ENCODE assay signal across 20 cellular contexts in the genomic region with DNA sequence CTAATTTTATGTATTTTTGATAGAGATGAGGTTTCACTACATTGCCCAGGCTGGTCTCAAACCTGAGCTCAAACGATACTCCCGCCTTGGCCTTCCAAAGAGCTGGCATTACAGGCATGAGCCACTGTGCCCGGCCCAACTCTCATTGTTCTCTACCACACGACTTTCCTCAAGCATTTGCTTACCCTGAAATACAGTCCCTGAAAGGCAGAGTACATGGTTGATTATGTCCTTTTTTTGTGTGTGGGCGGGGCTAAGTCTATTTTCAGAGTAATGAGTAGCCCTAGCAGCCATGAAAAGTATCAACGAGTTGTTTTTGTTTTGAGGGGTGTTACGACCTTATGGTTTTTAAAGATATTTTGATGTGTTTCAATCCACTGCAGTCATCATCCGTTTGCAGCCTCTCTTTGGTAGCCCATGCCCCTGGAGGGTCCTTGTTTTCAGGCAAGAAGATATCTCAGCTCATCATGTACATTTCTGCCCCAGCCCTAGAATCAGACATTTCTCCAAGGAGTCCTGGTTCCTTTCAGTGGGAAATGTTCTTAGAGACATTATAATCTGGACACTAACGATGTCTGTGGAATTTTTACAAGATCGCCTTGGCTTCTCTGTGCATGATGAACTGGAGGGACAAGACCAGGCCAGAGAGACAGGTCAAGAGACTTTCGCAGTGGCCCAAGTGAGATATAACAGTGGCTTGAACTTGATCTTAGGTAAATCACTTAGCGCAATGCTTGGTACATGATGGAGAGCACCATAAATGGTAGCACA. TPM values are rescaled to one million over a fixed set of nuclear protein-coding genes. Genes with fewer than 3 reads are reported as not detected.
DNase-seq lines count a peak whose midpoint lies in the region; ATAC-seq and TF ChIP-seq lines count a peak whose summit lies in the region.
"Had no signal": no experiment of that assay in that cellular context is flagged by ENCODE, and none has a peak within 500 bp of the region (broad histone marks: within the 10 kb centered on the region; RNA-seq: fewer than 3 reads in every experiment).

No MANE protein-coding gene starts in this region.

- POLR2A ChIA-PET in OCI-LY7 (lab: Charles Lee) = interaction anchor here (0.9 to 1.4 kb wide), 4 partner anchors 11 to 26 kb away, joined by 3 to 6 read pairs (median 4); no protein-coding TSS in a partner anchor
- POLR2A ChIA-PET in CD8-positive, alpha-beta T cell (lab: Charles Lee) = no interaction called here

- H3K4me3 ChIP-seq in OCI-LY7 (ENCODE audit: low read depth, low read length, poor library complexity, severe bottlenecking) (no peak overlapping the region), right atrium auricular region (no peak overlapping the region), parathyroid adenoma (ENCODE audit: low read depth, low read length) (no peak overlapping the region), spleen (no peak overlapping the region), foreskin fibroblast (ENCODE audit: low read depth in 1 of 2, low read length in 2 of 2) (no peak overlapping the region)
- no peak overlapping the region for H3K4me3 ChIP-seq in CD8-positive, alpha-beta T cell (ENCODE audit: low read depth, low read length)
- H3K4me3 ChIP-seq: BLaER1, GM23338 had no signal

- H3K9me3 ChIP-seq in OCI-LY7 (ENCODE audit: low read length) (no peaks in the 10 kb centered on the region), right atrium auricular region (no peaks in the 10 kb centered on the region), parathyroid adenoma (ENCODE audit: control insufficient read depth, low read length) (no peaks in the 10 kb centered on the region), spleen (no peaks in the 10 kb centered on the region)
- H3K9me3 ChIP-seq in CD8-positive, alpha-beta T cell (ENCODE audit: low read length) = no peaks in the 10 kb centered on the region
- H3K9me3 ChIP-seq: BLaER1 had no signal

- no TSS peak for BruUV-seq in OCI-LY7 (replicated peaks; lab: Mats Ljungman, UMichigan)

- no peaks in the 10 kb centered on the region for H3K9me3 Mint-ChIP-seq in CD8-positive, alpha-beta T cell
- H3K9me3 Mint-ChIP-seq: CD4-positive, alpha-beta memory T cell; GM23338 had no signal

- H3K36me3 ChIP-seq in OCI-LY7 (ENCODE audit: insufficient read depth, low read length) (no peaks in the 10 kb centered on the region), right atrium auricular region (no peaks in the 10 kb centered on the region), parathyroid adenoma (ENCODE audit: control insufficient read depth, insufficient read depth, low read length) (no peaks in the 10 kb centered on the region), spleen (no peaks in the 10 kb centered on the region)
- H3K36me3 ChIP-seq in CD8-positive, alpha-beta T cell (ENCODE audit: insufficient read depth, low read length) = no peaks in the 10 kb centered on the region
- H3K36me3 ChIP-seq: BLaER1 had no signal

- no peak overlapping the region for H3K4me3 Mint-ChIP-seq in CD8-positive, alpha-beta T cell
- H3K4me3 Mint-ChIP-seq: GM23338 had no signal

- H3K4me1 ChIP-seq in OCI-LY7 (ENCODE audit: insufficient read depth, low read length, poor library complexity, severe bottlenecking) (peaks cover 65% of the 10 kb centered on the region), right atrium auricular region (peaks cover 0 to 46% of the 10 kb centered on the region in 2 donors), parathyroid adenoma (peaks cover 25% of the 10 kb centered on the region), spleen (peaks cover 0 to 3% (median 0%) of the 10 kb centered on the region in 6 donors)
- no peaks in the 10 kb centered on the region for H3K4me1 ChIP-seq in CD8-positive, alpha-beta T cell (ENCODE audit: insufficient read depth, low read length)

- no peaks in the 10 kb centered on the region for H3K27me3 ChIP-seq in right atrium auricular region
- no peaks in the 10 kb centered on the region for H3K27me3 ChIP-seq in parathyroid adenoma (ENCODE audit: control insufficient read depth, insufficient read depth, low read length)
- no peaks in the 10 kb centered on the region for H3K27me3 ChIP-seq in spleen (replicated peaks in 1 of 7)
- no peaks in the 10 kb centered on the region for H3K27me3 ChIP-seq in CD8-positive, alpha-beta T cell (ENCODE audit: insufficient read depth, low read length)
- H3K27me3 ChIP-seq: BLaER1 had no signal

- no peak for TF ChIP-seq POLR2A in spleen (IDR thresholded peaks at IDR 0.05)

- no peak overlapping the region for H3K27ac ChIP-seq in OCI-LY7 (ENCODE audit: low read depth, low read length, poor library complexity, severe bottlenecking)
- peak overlapping the region; percentile 56 to 72 for H3K27ac ChIP-seq in right atrium auricular region
- H3K27ac ChIP-seq in parathyroid adenoma = peak overlapping the region; percentile 89
- H3K27ac ChIP-seq in spleen = no peak overlapping the region
- H3K27ac ChIP-seq in CD8-positive, alpha-beta T cell (ENCODE audit: low read depth, low read length) = no peak overlapping the region
- H3K27ac ChIP-seq: BLaER1 had no signal

- no peak overlapping the region for H3K27ac Mint-ChIP-seq in CD8-positive, alpha-beta T cell

- TF ChIP-seq CTCF in OCI-LY7 (conservative IDR thresholded peaks at IDR 0.05; ENCODE audit: low read length) (no peak), right atrium auricular region (IDR thresholded peaks at IDR 0.05) (no peak), parathyroid adenoma (IDR thresholded peaks at IDR 0.05) (no peak), spleen (IDR thresholded peaks at IDR 0.05 in 8 of 11, conservative IDR thresholded peaks at IDR 0.05 in 3 of 11) (no peak), foreskin fibroblast (IDR thresholded peaks at IDR 0.05; ENCODE audit: low read depth, low read length) (no peak)
- no peak for TF ChIP-seq CTCF in CD8-positive, alpha-beta T cell (IDR thresholded peaks at IDR 0.05)

- H3K9me2 ChIP-seq in OCI-LY7 (ENCODE audit: insufficient read depth, low read length) = no peaks in the 10 kb centered on the region

- H3K79me2 ChIP-seq in OCI-LY7 (ENCODE audit: insufficient read depth, low read depth, low read length) = no peaks in the 10 kb centered on the region
- peaks cover 34% of the 10 kb centered on the region for H3K79me2 ChIP-seq in parathyroid adenoma

- no peak for ATAC-seq in CD8-positive, alpha-beta T cell
- ATAC-seq: GM23338 had no signal

- 82 to 89% (median 86%) methylated on average over 12 of the region's 12 CpGs for WGBS in spleen, 5 donors

- no peak overlapping the region for H3K9ac ChIP-seq in parathyroid adenoma
- H3K9ac ChIP-seq: BLaER1 had no signal

- DNase-seq in OCI-LY7 (ENCODE audit: low spot score) (no peak), right atrium auricular region (ENCODE audit: low spot score) (no peak), spleen (peak; percentile 21), foreskin fibroblast (no peak), cerebellum (ENCODE audit: low spot score) (no peak), NCI-H524 treated with DMSO at 0.1 percent for 48 hours (lab: John Stamatoyannopoulos, UW) (no peak)
- no peak for DNase-seq in CD8-positive, alpha-beta T cell
- DNase-seq: Calu3; CD4-positive, alpha-beta memory T cell; GF-D8; HCEC 1CT; NCI-H1105; NCI-H2081; NCI-H2171 treated with DMSO at 0.1 percent for 48 hours; NCI-H446 treated with DMSO at 0.1 percent for 48 hours; OCI-M1; SIG-M5 had no signal

- H2AFZ ChIP-seq in OCI-LY7 (ENCODE audit: low read length) (no peak overlapping the region; the same call in 1 of the 2 replicates), parathyroid adenoma (no peak overlapping the region)
- H2AFZ ChIP-seq: GM23338 had no signal

- no peaks in the 10 kb centered on the region for H3K4me1 Mint-ChIP-seq in CD8-positive, alpha-beta T cell (ENCODE audit: low read depth)
- H3K4me1 Mint-ChIP-seq: CD4-positive, alpha-beta memory T cell had no signal

- no peaks in the 10 kb centered on the region for H3K27me3 Mint-ChIP-seq in CD8-positive, alpha-beta T cell (ENCODE audit: low read depth)
- H3K27me3 Mint-ChIP-seq: CD4-positive, alpha-beta memory T cell had no signal

- CTCF ChIA-PET in OCI-LY7 (lab: Charles Lee; ENCODE audit: unreplicated experiment) = no interaction called here
- CTCF ChIA-PET in CD8-positive, alpha-beta T cell (lab: Charles Lee) = no interaction called here

- intact Hi-C loops in OCI-LY7 (cut with micrococcal nuclease; ENCODE audit: unreplicated experiment) (no loop called here), spleen (cut with DNase I; ENCODE audit: low total_unique reads) (no loop called here)
- intact Hi-C loops in CD8-positive, alpha-beta T cell (cut with DNase I, micrococcal nuclease) = no loop called here

- H3K4me2 ChIP-seq in OCI-LY7 (ENCODE audit: low read length) = peak overlapping the region; percentile 54
- H3K4me2 ChIP-seq in parathyroid adenoma (ENCODE audit: low read length) = no peak overlapping the region
- H3K4me2 ChIP-seq: BLaER1, GM23338 had no signal

- H4K20me1 ChIP-seq in OCI-LY7 (ENCODE audit: insufficient read depth, low read length) = no peaks in the 10 kb centered on the region
- H4K20me1 ChIP-seq: BLaER1 had no signal

- H3K36me3 Mint-ChIP-seq in CD8-positive, alpha-beta T cell = peaks cover 4% of the 10 kb centered on the region

RNA-seq across cellular contexts. Expression of a gene that starts 8.7 kb away (rescaled TPM):
- 19.7 and 25.6 TPM in 2 replicates for total RNA-seq in OCI-LY7 (2014; rRNA removed; shearing (Covaris generic))
- total RNA-seq in OCI-LY7 (2022) = 45.1 and 46.2 TPM in 2 replicates
- total RNA-seq in right atrium auricular region = 100 to 1,000 TPM in 1 of 2 donors, 10 to 100 TPM in 1; 76.8 to 104 TPM
- 100 to 1,000 TPM in 1 of 7 donors, 10 to 100 TPM in 6; 24.7 to 111 (median 55.4) TPM for total RNA-seq in spleen
- 10 to 100 TPM in 1 of 3 donors, 1 to 10 TPM in 2; 2.8 to 14.9 (median 5.6) TPM for polyA plus RNA-seq in spleen
- 12.3 TPM for total RNA-seq in cerebellum
- 10 to 100 TPM; 20.2 to 23.4 TPM for total RNA-seq in CD8-positive, alpha-beta T cell

RNA-seq across cellular contexts. Expression of a gene that starts 27.7 kb away (rescaled TPM):
- 50.7 and 60.6 TPM in 2 replicates for total RNA-seq in OCI-LY7 (2014; rRNA removed; shearing (Covaris generic))
- total RNA-seq in OCI-LY7 (2022) (84.1 and 85.0 TPM in 2 replicates), right atrium auricular region (10 to 100 TPM; 10.2 to 12.1 TPM), spleen (10 to 100 TPM; 15.0 to 30.6 (median 18.5) TPM), cerebellum (22.5 TPM)
- 10 to 100 TPM in 2 of 3 donors, 1 to 10 TPM in 1; 9.8 to 18.1 (median 14.7) TPM for polyA plus RNA-seq in spleen
- 1 to 10 TPM; 4.5 to 4.7 TPM for total RNA-seq in CD8-positive, alpha-beta T cell

RNA-seq across cellular contexts. Expression of a gene that starts 31.8 kb away (rescaled TPM):
- 70.3 and 76.8 TPM in 2 replicates for total RNA-seq in OCI-LY7 (2014; rRNA removed; shearing (Covaris generic))
- total RNA-seq in OCI-LY7 (2022) = 90.5 and 111 TPM in 2 replicates
- total RNA-seq in right atrium auricular region = 1 to 10 TPM; 3.9 to 8.5 TPM
- total RNA-seq in spleen = 10 to 100 TPM in 5 of 7 donors, 1 to 10 TPM in 2; 8.6 to 18.8 (median 12.3) TPM
- polyA plus RNA-seq in spleen = 10 to 100 TPM; 28.2 to 40.3 (median 32.2) TPM
- 15.9 TPM for total RNA-seq in cerebellum
- total RNA-seq in CD8-positive, alpha-beta T cell = 10 to 100 TPM in 1 of 2 experiments, 1 to 10 TPM in 1; 9.8 to 12.8 TPM

Comparison
In these comparisons a context has a peak if more than half of its experiments do, and no peak if none do; other contexts are left out.
1. H3K27ac ChIP-seq: peak in right atrium auricular region (2 of 2) and parathyroid adenoma (single experiment); none in OCI-LY7 (single experiment), spleen (0 of 8) and CD8-positive, alpha-beta T cell (single experiment).